In genomic region chr6:30470968-30471367, GRCh38 we compare ENCODE assay signal across 17 cellular contexts. TPM values are rescaled to one million over a fixed set of nuclear protein-coding genes. Genes with fewer than 3 reads are reported as not detected.
DNase-seq lines count a peak whose midpoint lies in the region; ATAC-seq, FAIRE-seq and TF ChIP-seq lines count a peak whose summit lies in the region.
"Had no signal": no experiment of that assay in that cellular context is flagged by ENCODE, and none has a peak within 500 bp of the region (broad histone marks: within the 10 kb centered on the region; RNA-seq: fewer than 3 reads in every experiment).

No MANE protein-coding gene starts in this region.

- no peaks in the 10 kb centered on the region for H3K9me2 ChIP-seq in SK-N-SH

- FAIRE-seq in K562 (lab: Jason Lieb, UNC): no peak

- no peak overlapping the region for H4K5ac ChIP-seq in IMR-90 (ENCODE audit: low read depth, low read length)

- H3K9me3 ChIP-seq in IMR-90 (ENCODE audit: control insufficient read depth, insufficient read depth, low read length) (peaks cover 2% of the 10 kb centered on the region; the same call in 1 of the 2 replicates), K562 (replicated peaks; ENCODE audit: control insufficient read depth, insufficient read depth, low read depth, low read length) (no peaks in the 10 kb centered on the region), SK-N-SH (no peaks in the 10 kb centered on the region; the same call in 1 of the 2 replicates)

- H3K14ac ChIP-seq in IMR-90 (replicated peaks; ENCODE audit: low read depth, low read length): no peak overlapping the region

- peaks cover 8% of the 10 kb centered on the region for H3K4me1 Mint-ChIP-seq in activated T-helper 2 cell treated with anti-CD3 and anti-CD28 coated beads, Interferon-gamma antibody, Interleukin-2, Interleukin-4, amounts not matched to agents 10 μg/mL and 5 μg/mL and 100 μg/mL, durations not matched to agents 14 hours and 24 hours and 36 hours (ENCODE audit: low read depth)

- H3K27ac ChIP-seq in IMR-90 (ENCODE audit: insufficient read depth, low read length): no peak overlapping the region
- no peak overlapping the region for H3K27ac ChIP-seq in K562 (ENCODE audit: extremely low read depth, low read depth, low read length)
- H3K27ac ChIP-seq in SK-N-SH (ENCODE audit: low read depth in 2 of 2, low read length in 1 of 2): no peak overlapping the region
- H3K27ac ChIP-seq: HL-60 had no signal

- H3K9ac ChIP-seq in IMR-90 (ENCODE audit: low read depth, low read length) (no peak overlapping the region), K562 (ENCODE audit: insufficient read depth in 1 of 2, low read depth in 2 of 2, low read length in 2 of 2) (no peak overlapping the region), SK-N-SH (no peak overlapping the region)

- dilution Hi-C loops in IMR-90 (cut with HindIII; ENCODE audit: low sequenced_read_pairs, unreplicated experiment): no loop called here

- H4K91ac ChIP-seq in IMR-90 (ENCODE audit: insufficient read depth, low read depth, low read length): no peak overlapping the region

- in situ Hi-C loops in IMR-90 (cut with MboI; ENCODE audit: low sequenced_read_pairs) (no loop called here), K562 (cut with MboI) (no loop called here)

- H3K79me2 ChIP-seq in K562 (ENCODE audit: control insufficient read depth, insufficient read depth, low read length): no peaks in the 10 kb centered on the region
- no peaks in the 10 kb centered on the region for H3K79me2 ChIP-seq in SK-N-SH (ENCODE audit: insufficient read depth)

- no peak overlapping the region for H3K23ac ChIP-seq in IMR-90 (ENCODE audit: low read depth, low read length)

- peaks cover 66% of the 10 kb centered on the region for H3K27me3 Mint-ChIP-seq in activated T-helper 2 cell treated with anti-CD3 and anti-CD28 coated beads, Interferon-gamma antibody, Interleukin-2, Interleukin-4, amounts not matched to agents 10 μg/mL and 5 μg/mL and 100 μg/mL, durations not matched to agents 14 hours and 24 hours and 36 hours (ENCODE audit: low read depth)

- H2BK15ac ChIP-seq in IMR-90 (ENCODE audit: low read depth, low read length): no peak overlapping the region

- no peak overlapping the region for H3K4ac ChIP-seq in IMR-90 (ENCODE audit: low read depth, low read length)

- TF ChIP-seq RAD21 in IMR-90 (IDR thresholded peaks at IDR 0.05; ENCODE audit: low read length) (no peak), K562 (CRISPR knock-in tag; conservative IDR thresholded peaks at IDR 0.05 in 1 of 2, IDR thresholded peaks at IDR 0.05 in 1 of 2) (0 out of 4 replicates have a peak, but pooled peaks of 1 of the 2 experiments have one; percentile 7), SK-N-SH (IDR thresholded peaks at IDR 0.05; ENCODE audit: low read length) (no peak)

- DNase-seq in IMR-90: peak; percentile 44
- DNase-seq in K562 (ENCODE audit: extremely low read depth in 1 of 4, low spot score in 3 of 4): no peak
- peak; percentile 53 for DNase-seq in fibroblast of gingiva (ENCODE audit: low read depth)
- DNase-seq in SK-N-SH: no peak
- no peak for DNase-seq in T-helper 9 cell
- DNase-seq in activated T-helper 2 cell treated with anti-CD3 and anti-CD28 coated beads, Interferon-gamma antibody, Interleukin-2, Interleukin-4, amounts not matched to agents 10 μg/mL and 5 μg/mL and 100 μg/mL, durations not matched to agents 14 hours and 24 hours and 36 hours (ENCODE audit: low spot score): no peak
- DNase-seq: C1 segment of cervical spinal cord; Calu3; CD4-positive, alpha-beta T cell; DMS 273 treated with DMSO at 0.1 percent for 48 hours; H9; HFFc6 had no signal

- H3K4me3 ChIP-seq in IMR-90 (ENCODE audit: insufficient read depth, low read depth, low read length) (no peak overlapping the region), K562 (no peak overlapping the region), SK-N-SH (ENCODE audit: low read depth in 2 of 2, low read length in 1 of 2) (no peak overlapping the region)
- H3K4me3 ChIP-seq: GM23338 had no signal

- TF ChIP-seq CTCF in IMR-90 (conservative IDR thresholded peaks at IDR 0.05; ENCODE audit: low read depth, low read length) (no peak), K562 (IDR thresholded peaks at IDR 0.05 in 2 of 3, conservative IDR thresholded peaks at IDR 0.05 in 1 of 3; ENCODE audit: insufficient read depth in 2 of 3, low read depth in 1 of 3, low read length in 3 of 3) (no peak), SK-N-SH (IDR thresholded peaks at IDR 0.05) (no peak)

- ATAC-seq in IMR-90 (ENCODE audit: low read depth): peak; percentile 51; the same call in 1 of the 2 replicates
- no peak for ATAC-seq in K562
- ATAC-seq in HG03159 (IDR thresholded peaks at IDR 0.05; ENCODE audit: unreplicated experiment): no peak
- ATAC-seq: GM23338 had no signal

- H3K27me3 ChIP-seq in IMR-90 (ENCODE audit: control insufficient read depth, insufficient read depth, low read length): peaks cover 37% of the 10 kb centered on the region
- peaks cover 17 to 18% of the 10 kb centered on the region in 2 experiments; a peak in 4 of 5 replicates for H3K27me3 ChIP-seq in K562 (ENCODE audit: control insufficient read depth in 2 of 2, insufficient read depth in 2 of 2, low read length in 2 of 2)
- H3K27me3 ChIP-seq in SK-N-SH (ENCODE audit: insufficient read depth): peaks cover 34% of the 10 kb centered on the region

- H4K8ac ChIP-seq in IMR-90 (ENCODE audit: low read depth in 2 of 2, low read length in 2 of 2): no peak overlapping the region

- no peaks in the 10 kb centered on the region for H3K9me1 ChIP-seq in IMR-90 (ENCODE audit: insufficient read depth, low read length)
- no peaks in the 10 kb centered on the region for H3K9me1 ChIP-seq in K562 (ENCODE audit: control insufficient read depth, insufficient read depth, low read length)

- no peak for TF ChIP-seq POLR2A in IMR-90 (IDR thresholded peaks at IDR 0.05; ENCODE audit: low read depth, low read length)
- no peak for TF ChIP-seq POLR2A in K562 (conservative IDR thresholded peaks at IDR 0.05)

- WGBS in IMR-90 (ENCODE audit: extremely low coverage in 2 of 2, insufficient read length in 1 of 2), 2 experiments: no CpG with 5 or more reads among the region's 1 CpG
- WGBS in K562 (ENCODE audit: insufficient coverage, low coverage, missing lambda C conversion rate): 13% methylated on average over 1 of the region's 1 CpG
- 40% methylated on average over 1 of the region's 1 CpG for WGBS in SK-N-SH (ENCODE audit: low lambda C conversion rate)

- H3K36me3 ChIP-seq in IMR-90 (ENCODE audit: control insufficient read depth, insufficient read depth, low read length) (no peaks in the 10 kb centered on the region), K562 (ENCODE audit: control insufficient read depth, insufficient read depth, low read length) (no peaks in the 10 kb centered on the region), SK-N-SH (replicated peaks in 1 of 2; ENCODE audit: control insufficient read depth in 1 of 2, insufficient read depth in 2 of 2, low read length in 1 of 2) (no peaks in the 10 kb centered on the region)

- H3K56ac ChIP-seq in IMR-90 (ENCODE audit: extremely low read depth, insufficient read depth, low read length): no peak overlapping the region

- POLR2A ChIA-PET in IMR-90 (lab: Charles Lee; ENCODE audit: unreplicated experiment): no interaction called here
- POLR2A ChIA-PET in K562 (lab: Yijun Ruan, JAX): no interaction called here
- POLR2A ChIA-PET in SK-N-SH (lab: Yijun Ruan, JAX): no interaction called here

- no peaks in the 10 kb centered on the region for H3K79me1 ChIP-seq in IMR-90 (ENCODE audit: low read depth in 1 of 2, low read length in 2 of 2)

- no peak overlapping the region for H3K18ac ChIP-seq in IMR-90 (ENCODE audit: low read depth, low read length)

- no peak overlapping the region for H2AK5ac ChIP-seq in IMR-90 (ENCODE audit: low read depth, low read length)

- H2BK20ac ChIP-seq in IMR-90 (ENCODE audit: low read depth, low read length): no peak overlapping the region

- CTCF ChIA-PET in IMR-90 (lab: Yijun Ruan, JAX): interaction anchor here (0.7 to 1.0 kb wide), 2 partner anchors 23 to 71 kb away, joined by 3 to 4 read pairs; no protein-coding TSS in a partner anchor
- CTCF ChIA-PET in K562 (lab: Yijun Ruan, JAX; ENCODE audit: low intra/inter-chr PET ratio): interaction anchor here (0.6 kb wide), 1 partner anchor 659 kb away, joined by 4 read pairs; no protein-coding TSS in a partner anchor
- CTCF ChIA-PET in SK-N-SH (lab: Yijun Ruan, JAX): interaction anchor here (1.0 to 2.1 kb wide), 5 partner anchors 11 to 74 kb away, joined by 3 to 6 read pairs (median 4); no protein-coding TSS in a partner anchor

- H3K27ac Mint-ChIP-seq in activated T-helper 2 cell treated with anti-CD3 and anti-CD28 coated beads, Interferon-gamma antibody, Interleukin-2, Interleukin-4, amounts not matched to agents 10 μg/mL and 5 μg/mL and 100 μg/mL, durations not matched to agents 14 hours and 24 hours and 36 hours: no peak overlapping the region
- H3K27ac Mint-ChIP-seq: B cell; CD4-positive, alpha-beta T cell; GM23338; H9; HFFc6; IgD-negative memory B cell had no signal

- H3K4me3 Mint-ChIP-seq in activated T-helper 2 cell treated with anti-CD3 and anti-CD28 coated beads, Interferon-gamma antibody, Interleukin-2, Interleukin-4, amounts not matched to agents 10 μg/mL and 5 μg/mL and 100 μg/mL, durations not matched to agents 14 hours and 24 hours and 36 hours (ENCODE audit: low read depth): no peak overlapping the region
- H3K4me3 Mint-ChIP-seq: B cell; CD4-positive, alpha-beta T cell; GM23338; H9; HFFc6; IgD-negative memory B cell had no signal

- H3K9me3 Mint-ChIP-seq in activated T-helper 2 cell treated with anti-CD3 and anti-CD28 coated beads, Interferon-gamma antibody, Interleukin-2, Interleukin-4, amounts not matched to agents 10 μg/mL and 5 μg/mL and 100 μg/mL, durations not matched to agents 14 hours and 24 hours and 36 hours: peaks cover 6% of the 10 kb centered on the region
- H3K9me3 Mint-ChIP-seq: CD4-positive, alpha-beta T cell had no signal

- H3K4me1 ChIP-seq in IMR-90 (ENCODE audit: control insufficient read depth, insufficient read depth, low read length): peaks cover 3% of the 10 kb centered on the region; the same call in 1 of the 2 replicates
- peaks cover 6 to 10% of the 10 kb centered on the region in 2 experiments; a peak in 2 of 5 replicates for H3K4me1 ChIP-seq in K562 (replicated peaks in 1 of 2; ENCODE audit: control insufficient read depth in 2 of 2, insufficient read depth in 2 of 2, low read length in 2 of 2)
- no peaks in the 10 kb centered on the region; a peak in 1 of 4 replicates for H3K4me1 ChIP-seq in SK-N-SH (ENCODE audit: control insufficient read depth in 1 of 2, insufficient read depth in 2 of 2, low read depth in 1 of 2, low read length in 1 of 2)

- no peak overlapping the region for H2BK5ac ChIP-seq in IMR-90 (ENCODE audit: low read depth, low read length, poor library complexity, severe bottlenecking)

- no peak overlapping the region for H2BK120ac ChIP-seq in IMR-90 (ENCODE audit: low read depth, low read length)

- H3F3A ChIP-seq in SK-N-SH (replicated peaks; ENCODE audit: insufficient read depth): no peaks in the 10 kb centered on the region

- intact Hi-C loops in IMR-90 (cut with micrococcal nuclease) (no loop called here), K562 (cut with micrococcal nuclease) (no loop called here)
- intact Hi-C loops in activated T-helper 2 cell treated with anti-CD3 and anti-CD28 coated beads, Interferon-gamma antibody, Interleukin-2, Interleukin-4, amounts not matched to agents 10 μg/mL and 5 μg/mL and 100 μg/mL, durations not matched to agents 14 hours and 24 hours and 36 hours (cut with micrococcal nuclease): no loop called here

- H2AK9ac ChIP-seq in IMR-90 (replicated peaks; ENCODE audit: low read depth, low read length, poor library complexity): no peak overlapping the region

- TF ChIP-seq EP300 in K562 (IDR thresholded peaks at IDR 0.05; ENCODE audit: low read length) (no peak; the same call in 1 of the 2 replicates), SK-N-SH (IDR thresholded peaks at IDR 0.05; ENCODE audit: borderline replicate concordance in 1 of 2, low read depth in 1 of 2, low read length in 1 of 2) (no peak)

- H3K4me2 ChIP-seq in IMR-90 (ENCODE audit: low read depth, low read length): no peak overlapping the region
- no peak overlapping the region for H3K4me2 ChIP-seq in K562 (ENCODE audit: insufficient read depth, low read length)
- no peak overlapping the region for H3K4me2 ChIP-seq in SK-N-SH
- H3K4me2 ChIP-seq: GM23338 had no signal

- peaks cover 1% of the 10 kb centered on the region; the same call in 1 of the 2 replicates for H4K20me1 ChIP-seq in IMR-90 (ENCODE audit: insufficient read depth, low read length)
- no peaks in the 10 kb centered on the region for H4K20me1 ChIP-seq in K562 (replicated peaks; ENCODE audit: control insufficient read depth, insufficient read depth, low read length)
- H4K20me1 ChIP-seq in SK-N-SH (ENCODE audit: insufficient read depth): no peaks in the 10 kb centered on the region

- BruUV-seq in IMR-90 (replicated peaks; lab: Mats Ljungman, UMichigan): no TSS peak
- no TSS peak for BruUV-seq in K562 (replicated peaks; lab: Mats Ljungman, UMichigan)

- H3K36me3 Mint-ChIP-seq in activated T-helper 2 cell treated with anti-CD3 and anti-CD28 coated beads, Interferon-gamma antibody, Interleukin-2, Interleukin-4, amounts not matched to agents 10 μg/mL and 5 μg/mL and 100 μg/mL, durations not matched to agents 14 hours and 24 hours and 36 hours (ENCODE audit: low read depth): peaks cover 5% of the 10 kb centered on the region
- H3K36me3 Mint-ChIP-seq: IgD-negative memory B cell had no signal

- no peak overlapping the region for H2AFZ ChIP-seq in IMR-90 (replicated peaks; ENCODE audit: low read length, poor library complexity)
- no peak overlapping the region; the same call in 1 of the 2 replicates for H2AFZ ChIP-seq in K562 (ENCODE audit: low read depth, low read length)
- no peak overlapping the region for H2AFZ ChIP-seq in SK-N-SH (ENCODE audit: low read depth)
- H2AFZ ChIP-seq: GM23338 had no signal

RNA-seq across cellular contexts. Expression of gene HLA-E, which starts 18.3 kb away (rescaled TPM):
- 84.8 and 85.8 TPM in 2 replicates for total RNA-seq in IMR-90 (2012; rRNA removed)
- polyA plus RNA-seq in IMR-90 (2012; rRNA removed): 83.6 and 91.4 TPM in 2 replicates
- 104 and 106 TPM in 2 replicates for polyA plus RNA-seq in IMR-90 (2012; cell fraction: cytosol; rRNA removed)
- polyA plus RNA-seq in IMR-90 (2012; cell fraction: nucleus; rRNA removed; ENCODE audit: low replicate concordance): 84.7 and 103 TPM in 2 replicates
- total RNA-seq in K562 (2011; cell fraction: chromatin; rRNA removed; ENCODE audit: low replicate concordance): 20.8 and 41.1 TPM in 2 replicates
- total RNA-seq in K562 (2011; cell fraction: nucleolus; rRNA removed): 40.4 and 50.9 TPM in 2 replicates
- total RNA-seq in K562 (2011; cell fraction: nucleoplasm; rRNA removed): 37.3 and 46.7 TPM in 2 replicates
- 39.9 and 45.5 TPM in 2 replicates for total RNA-seq in K562 (2014; rRNA removed)
- total RNA-seq in K562 (2014; rRNA removed; fragmentation: Illumina TruSeq; extraction: Trizol): 14.8 and 15.0 TPM in 2 replicates
- total RNA-seq in K562 (2015; rRNA removed; fragmentation: Illumina TruSeq; extraction: Trizol): 25.0 and 25.8 TPM in 2 replicates
- 31.0 and 38.0 TPM in 2 replicates for total RNA-seq in K562 (2021)
- polyA plus RNA-seq in K562 (2011; rRNA removed): 27.2 and 28.8 TPM in 2 replicates
- 27.0 and 45.7 TPM in 2 replicates for polyA plus RNA-seq in K562 (2011; cell fraction: cytosol; rRNA removed)
- polyA plus RNA-seq in K562 (2011; cell fraction: nucleus; rRNA removed): 20.5 and 32.8 TPM in 2 replicates
- 27.8 and 82.4 TPM in 2 replicates for polyA plus RNA-seq in K562 (2012)
- 26.8 and 37.5 TPM in 2 replicates for polyA plus RNA-seq in K562 (2014; fragmentation: Illumina TruSeq; extraction: Trizol)
- 1 to 10 TPM; 3.2 to 4.0 TPM for polyA plus RNA-seq in K562 (2014; fragmentation: Nextera tagmentation; extraction: Ambion mirVana)
- polyA plus RNA-seq in K562 (2014; rRNA removed): 38.4 and 38.9 TPM in 2 replicates
- 17.5 and 21.1 TPM in 2 replicates for polyA minus RNA-seq in K562 (2011; rRNA and poly(A)+ RNA removed)
- 16.8 and 17.8 TPM in 2 replicates for polyA minus RNA-seq in K562 (2011; cell fraction: cytosol; rRNA and poly(A)+ RNA removed)
- 13.8 and 14.3 TPM in 2 replicates for polyA minus RNA-seq in K562 (2011; cell fraction: nucleus; rRNA and poly(A)+ RNA removed)
- polyA plus RNA-seq in SK-N-SH (2012; rRNA removed): 90.9 and 99.7 TPM in 2 replicates
- 67.6 and 75.1 TPM in 2 replicates for polyA plus RNA-seq in SK-N-SH (2012; cell fraction: cytosol; rRNA removed)
- 86.7 and 92.9 TPM in 2 replicates for polyA plus RNA-seq in SK-N-SH (2012; cell fraction: nucleus; rRNA removed)
- total RNA-seq in activated T-helper 2 cell treated with anti-CD3 and anti-CD28 coated beads, Interferon-gamma antibody, Interleukin-2, Interleukin-4, amounts not matched to agents 10 μg/mL and 5 μg/mL and 100 μg/mL, durations not matched to agents 14 hours and 24 hours and 36 hours: 358 and 360 TPM in 2 replicates

Comparison
In these comparisons a context has a peak if more than half of its experiments do, and no peak if none do; other contexts are left out.
1. DNase-seq: peak in IMR-90 (single experiment) and fibroblast of gingiva (single experiment); none in K562 (0 of 4), SK-N-SH (single experiment), T-helper 9 cell (single experiment) and activated T-helper 2 cell treated with anti-CD3 and anti-CD28 coated beads, Interferon-gamma antibody, Interleukin-2, Interleukin-4, amounts not matched to agents 10 μg/mL and 5 μg/mL and 100 μg/mL, durations not matched to agents 14 hours and 24 hours and 36 hours (single experiment).